Comparison of ENCODE assay signal across 8 cellular contexts in the genomic region with DNA sequence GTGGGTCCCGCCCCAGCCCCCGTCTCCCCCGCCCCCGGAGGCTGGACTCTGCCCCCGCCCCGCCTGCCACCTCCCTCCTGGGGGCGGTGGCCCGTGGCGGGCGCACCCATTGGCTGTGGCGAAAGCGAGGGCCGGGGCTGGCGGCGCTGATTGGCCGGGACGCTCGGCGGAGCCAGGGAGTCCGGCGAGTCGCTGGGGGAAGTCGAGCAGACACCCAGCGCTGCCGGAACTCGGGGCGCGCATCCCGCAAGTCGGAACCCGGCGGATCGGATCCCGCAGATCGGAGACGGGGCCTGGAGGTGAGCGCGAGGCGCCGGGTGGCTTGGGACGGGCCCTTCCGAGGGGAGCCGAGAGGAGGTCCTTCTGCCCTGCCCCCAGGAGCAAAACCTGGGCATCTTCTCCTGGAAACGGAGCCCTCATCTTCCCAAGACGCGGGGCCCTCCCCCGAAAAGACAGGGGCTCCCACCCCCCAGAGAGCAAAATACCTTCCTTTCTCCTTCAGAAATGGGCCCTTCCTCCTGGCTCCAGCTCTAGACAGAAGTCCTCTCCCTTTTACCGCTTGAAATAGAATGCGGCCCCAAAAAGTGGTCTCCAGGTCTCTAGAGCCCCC. TPM values are rescaled to one million over a fixed set of nuclear protein-coding genes. Genes with fewer than 3 reads are reported as not detected.
DNase-seq lines count a peak whose midpoint lies in the region; ATAC-seq lines count a peak whose summit lies in the region.

A gene (plus strand): TSS at position 205 of the 610 bp plus-strand sequence. CDS start 61,123 bp downstream, outside the sequence.

- peak; percentile 97 to 98 for ATAC-seq in CD4-positive, CD25-positive, alpha-beta regulatory T cell (ENCODE audit: low read depth in 2 of 2)
- ATAC-seq in GM19372 (IDR thresholded peaks at IDR 0.05; ENCODE audit: low read depth, unreplicated experiment) = peak; percentile 100
- peak; percentile 99 for ATAC-seq in HG03469 (IDR thresholded peaks at IDR 0.05; ENCODE audit: unreplicated experiment)

- H3K4me1 ChIP-seq in CD4-positive, CD25-positive, alpha-beta regulatory T cell (ENCODE audit: control insufficient read depth, insufficient read depth, low read length, poor library complexity, severe bottlenecking) = peaks cover 18% of the 10 kb centered on the region
- H3K4me1 ChIP-seq in effector memory CD4-positive, alpha-beta T cell (ENCODE audit: control insufficient read depth, insufficient read depth, low read length, poor library complexity, severe bottlenecking) = peaks cover 15% of the 10 kb centered on the region
- H3K4me1 ChIP-seq in mesendoderm (ENCODE audit: control insufficient read depth, low read depth, low read length) = no peaks in the 10 kb centered on the region

- no peaks in the 10 kb centered on the region for H3K27me3 Mint-ChIP-seq in CD4-positive, CD25-positive, alpha-beta regulatory T cell

- H3K4me1 Mint-ChIP-seq in CD4-positive, CD25-positive, alpha-beta regulatory T cell = peaks cover 0 to 27% (median 16%) of the 10 kb centered on the region in 4 donors

- H3K4me2 ChIP-seq in mesendoderm (ENCODE audit: low read length) = peak within 1 kb of the TSS; percentile 84

- H3K4me3 Mint-ChIP-seq in CD4-positive, CD25-positive, alpha-beta regulatory T cell = peak within 1 kb of the TSS; percentile 89 to 95 (median 92)

- no peak within 1 kb of the TSS for H2BK5ac ChIP-seq in mesendoderm (ENCODE audit: low read length)

- no CpG with 5 or more reads among the region's 49 CpGs for WGBS in mesendoderm (ENCODE audit: extremely low coverage, insufficient coverage, low lambda C conversion rate)

- H2AK5ac ChIP-seq in mesendoderm (ENCODE audit: low read length) = no peak within 1 kb of the TSS

- H3K9me3 Mint-ChIP-seq in CD4-positive, CD25-positive, alpha-beta regulatory T cell = peaks cover 0 to 3% (median 0%) of the 10 kb centered on the region in 7 donors

- no peaks in the 10 kb centered on the region for H3K79me1 ChIP-seq in mesendoderm (ENCODE audit: low read length)

- no peak within 1 kb of the TSS for H3K23ac ChIP-seq in mesendoderm (ENCODE audit: low read length)

- peak within 1 kb of the TSS; percentile 82 for H3K4me3 ChIP-seq in CD4-positive, CD25-positive, alpha-beta regulatory T cell (ENCODE audit: low read depth, low read length)
- peak within 1 kb of the TSS; percentile 83 for H3K4me3 ChIP-seq in effector memory CD4-positive, alpha-beta T cell (ENCODE audit: insufficient read depth, low read depth, low read length, poor library complexity, severe bottlenecking)
- peak within 1 kb of the TSS; percentile 68 for H3K4me3 ChIP-seq in mesendoderm (ENCODE audit: low read length)

- peak within 1 kb of the TSS; percentile 59 for H3K27ac ChIP-seq in CD4-positive, CD25-positive, alpha-beta regulatory T cell (ENCODE audit: insufficient read depth, low read length, poor library complexity, severe bottlenecking)
- H3K27ac ChIP-seq in effector memory CD4-positive, alpha-beta T cell (ENCODE audit: insufficient read depth, low read length, poor library complexity, severe bottlenecking) = peak within 1 kb of the TSS; percentile 47
- H3K27ac ChIP-seq in mesendoderm (ENCODE audit: low read depth, low read length) = no peak within 1 kb of the TSS

- peak within 1 kb of the TSS; percentile 69 for H3K9ac ChIP-seq in mesendoderm (ENCODE audit: low read length)

- no peaks in the 10 kb centered on the region for H3K36me3 ChIP-seq in CD4-positive, CD25-positive, alpha-beta regulatory T cell (ENCODE audit: control insufficient read depth, insufficient read depth, low read length)
- no peaks in the 10 kb centered on the region for H3K36me3 ChIP-seq in effector memory CD4-positive, alpha-beta T cell (ENCODE audit: control insufficient read depth, insufficient read depth, low read length)
- H3K36me3 ChIP-seq in mesendoderm (ENCODE audit: control insufficient read depth, insufficient read depth, low read length) = no peaks in the 10 kb centered on the region

- H4K5ac ChIP-seq in mesendoderm (ENCODE audit: low read length) = no peak within 1 kb of the TSS

- no peak within 1 kb of the TSS for H4K8ac ChIP-seq in mesendoderm (ENCODE audit: low read depth, low read length)

- no peaks in the 10 kb centered on the region for H3K27me3 ChIP-seq in CD4-positive, CD25-positive, alpha-beta regulatory T cell (ENCODE audit: control insufficient read depth, insufficient read depth, low read length)
- H3K27me3 ChIP-seq in effector memory CD4-positive, alpha-beta T cell (replicated peaks; ENCODE audit: control insufficient read depth, insufficient read depth, low read length, poor library complexity, severe bottlenecking) = no peaks in the 10 kb centered on the region
- H3K27me3 ChIP-seq in mesendoderm (ENCODE audit: insufficient read depth, low read length, poor library complexity) = no peaks in the 10 kb centered on the region

- H3K27ac Mint-ChIP-seq in CD4-positive, CD25-positive, alpha-beta regulatory T cell = peak within 1 kb of the TSS; percentile 83 to 94 (median 93)

- peaks cover 11% of the 10 kb centered on the region for H3K36me3 Mint-ChIP-seq in CD4-positive, CD25-positive, alpha-beta regulatory T cell

- DNase-seq in CD4-positive, CD25-positive, alpha-beta regulatory T cell = peak; percentile 86 to 93 (median 89)
- DNase-seq in NCI-H82 (lab: John Stamatoyannopoulos, UW) (peak; percentile 88), mesendoderm (peak; percentile 81)
- peak; percentile 66 to 69 for DNase-seq in activated CD8-positive, alpha-beta memory T cell treated with anti-CD3 and anti-CD28 coated beads for 4 hours (ENCODE audit: low read depth in 2 of 2)
- peak; percentile 77 to 85 (median 84) for DNase-seq in effector memory CD4-positive, alpha-beta T cell
- DNase-seq in stimulated activated CD8-positive, alpha-beta memory T cell treated with anti-CD3 and anti-CD28 coated beads, Interleukin-12 subunit alpha, Interleukin-12 subunit beta, amount 100 ng/mL, for 4 hours (ENCODE audit: low read depth) = peak; percentile 79

- peak within 1 kb of the TSS; percentile 83 for H3K56ac ChIP-seq in mesendoderm (ENCODE audit: low read length)

- H3K9me3 ChIP-seq in CD4-positive, CD25-positive, alpha-beta regulatory T cell (ENCODE audit: control insufficient read depth in 2 of 2, low read length in 2 of 2) = peaks cover 0 to 2% of the 10 kb centered on the region in 2 experiments
- no peaks in the 10 kb centered on the region for H3K9me3 ChIP-seq in effector memory CD4-positive, alpha-beta T cell (ENCODE audit: control insufficient read depth, low read length)

- peak within 1 kb of the TSS; percentile 65 for H3K18ac ChIP-seq in mesendoderm (ENCODE audit: low read length)

- no peaks in the 10 kb centered on the region for H3K79me2 ChIP-seq in mesendoderm (ENCODE audit: control insufficient read depth, insufficient read depth, low read length)

- no peak within 1 kb of the TSS for H2BK120ac ChIP-seq in mesendoderm (ENCODE audit: low read depth, low read length)

- no peak within 1 kb of the TSS for H2BK15ac ChIP-seq in mesendoderm (replicated peaks; ENCODE audit: low read depth)

- no peak within 1 kb of the TSS for H3K4ac ChIP-seq in mesendoderm (ENCODE audit: low read depth, low read length)

RNA-seq across cellular contexts. Expression of the gene that starts here (rescaled TPM):
- total RNA-seq in CD4-positive, CD25-positive, alpha-beta regulatory T cell = 13.9 TPM
- 1 to 10 TPM; 2.3 to 4.3 (median 2.8) TPM for polyA plus RNA-seq in CD4-positive, CD25-positive, alpha-beta regulatory T cell
- 2.8 TPM for polyA plus RNA-seq in mesendoderm (2013, experiment 1 of 2)
- polyA plus RNA-seq in mesendoderm (2013, experiment 2 of 2) = 2.9 TPM
